In genomic region chr5:28234356-28234968, GRCh38 we compare ENCODE assay signal across 18 cellular contexts.
A peak's percentile ranks its signal among the peaks of the same experiment; 100 is the strongest.
DNase-seq lines count a peak whose midpoint lies in the region; ATAC-seq and TF ChIP-seq lines count a peak whose summit lies in the region.
"Had no signal": no experiment of that assay in that cellular context is flagged by ENCODE, and none has a peak within 500 bp of the region (broad histone marks: within the 10 kb centered on the region; RNA-seq: fewer than 3 reads in every experiment).

No MANE protein-coding gene starts in this region.

- no peaks in the 10 kb centered on the region for H3K4me1 ChIP-seq in PC-3 (ENCODE audit: insufficient read depth, low read length)
- H3K4me1 ChIP-seq: Peyer's patch had no signal

- no peak overlapping the region for H3K27ac ChIP-seq in PC-3 (ENCODE audit: low read length)
- H3K27ac ChIP-seq: 22Rv1, Peyer's patch, SK-N-MC had no signal

- no peak; the same call in 1 of the 2 replicates for ATAC-seq in PC-3
- no peak for ATAC-seq in GM21619 (IDR thresholded peaks at IDR 0.05; ENCODE audit: unreplicated experiment)
- ATAC-seq in HG02970 (IDR thresholded peaks at IDR 0.05; ENCODE audit: low FRiP score, unreplicated experiment) = no peak
- ATAC-seq: K562 had no signal

- POLR2A ChIA-PET in PC-3 (lab: Charles Lee; ENCODE audit: unreplicated experiment) = no interaction called here

- H3K4me2 ChIP-seq in PC-3 (ENCODE audit: low read length) = no peak overlapping the region

- H3F3A ChIP-seq in PC-3 (ENCODE audit: low read length, unreplicated experiment) = no peaks in the 10 kb centered on the region

- H3K9ac ChIP-seq in PC-3 (ENCODE audit: low read length) = no peak overlapping the region

- H3K4me3 ChIP-seq in PC-3 (ENCODE audit: low read length) = no peak overlapping the region
- no peak overlapping the region for H3K4me3 ChIP-seq in choroid plexus epithelial cell (ENCODE audit: low read depth, low read length)
- H3K4me3 ChIP-seq: K562, Peyer's patch, SK-N-MC had no signal

- H3K9me3 ChIP-seq in PC-3 (ENCODE audit: low read length) = no peaks in the 10 kb centered on the region
- H3K9me3 ChIP-seq: Peyer's patch had no signal

- BruUV-seq in PC-3 (replicated peaks; lab: Mats Ljungman, UMichigan) = no TSS peak

- H2AFZ ChIP-seq in PC-3 (ENCODE audit: low read length) = no peak overlapping the region

- no peaks in the 10 kb centered on the region for H3K9me2 ChIP-seq in PC-3 (replicated peaks; ENCODE audit: low read length)

- DNase-seq in DMS53 (lab: John Stamatoyannopoulos, UW) = peak; percentile 41
- no peak for DNase-seq in DMS53 treated with DMSO at 0.1 percent for 48 hours (lab: John Stamatoyannopoulos, UW; ENCODE audit: unreplicated experiment)
- DNase-seq in PC-3 = peak; percentile 10
- DNase-seq in choroid plexus epithelial cell (ENCODE audit: low read depth) = peak; percentile 9
- peak; percentile 30 for DNase-seq in renal cortical epithelial cell (ENCODE audit: low read depth)
- no peak for DNase-seq in cerebellum (ENCODE audit: low spot score)
- DNase-seq: GF-D8, NCI-H1105 treated with DMSO at 0.1 percent for 48 hours, NCI-H187 treated with DMSO at 0.1 percent for 48 hours, NCI-H446, NCI-H69, Peyer's patch, SHP77 had no signal

- intact Hi-C loops in PC-3 (cut with micrococcal nuclease) = no loop called here

- CTCF ChIA-PET in PC-3 (lab: Charles Lee) = no interaction called here

- H4K20me1 ChIP-seq in PC-3 (ENCODE audit: low read length) = no peaks in the 10 kb centered on the region

- H3K36me3 ChIP-seq in PC-3 (ENCODE audit: low read depth, low read length) = no peaks in the 10 kb centered on the region
- H3K36me3 ChIP-seq: Peyer's patch had no signal

- H3K27me3 ChIP-seq in PC-3 (ENCODE audit: low read length) = no peaks in the 10 kb centered on the region
- H3K27me3 ChIP-seq: Peyer's patch had no signal

- TF ChIP-seq CTCF in PC-3 (conservative IDR thresholded peaks at IDR 0.05; ENCODE audit: low read depth, low read length) (no peak), choroid plexus epithelial cell (conservative IDR thresholded peaks at IDR 0.05; ENCODE audit: low read depth, low read length) (no peak)

- no peaks in the 10 kb centered on the region for H3K79me2 ChIP-seq in PC-3 (ENCODE audit: low read length)

Comparison
In these comparisons a context has a peak if more than half of its experiments do, and no peak if none do; other contexts are left out.
1. DNase-seq: peak in DMS53 (single experiment), PC-3 (single experiment), choroid plexus epithelial cell (single experiment) and renal cortical epithelial cell (single experiment); none in DMS53 treated with DMSO at 0.1 percent for 48 hours (single experiment) and cerebellum (single experiment).